2 cellular contexts compared by ENCODE assay signal in the genomic region with DNA sequence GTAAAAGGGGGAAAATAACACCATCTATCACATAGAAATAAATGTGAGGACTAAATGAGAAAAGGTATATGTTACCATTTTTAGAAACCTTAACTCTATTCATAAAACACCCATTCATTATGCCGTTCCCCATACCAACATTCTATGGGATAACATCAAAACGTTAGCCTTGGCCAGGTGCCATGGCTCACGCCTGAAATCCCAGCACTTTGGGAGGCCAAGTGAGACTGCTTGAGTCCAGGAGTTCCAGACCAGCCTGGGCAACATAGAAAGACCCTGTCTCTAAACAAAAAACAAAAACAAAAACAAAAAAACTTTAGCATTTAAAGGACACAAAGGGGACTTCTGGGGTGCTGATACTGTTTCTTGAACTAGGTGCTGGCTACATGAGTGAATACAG.
TF ChIP-seq lines count a peak whose summit lies in the region.

No MANE protein-coding gene starts in this region.

TF ChIP-seq in K562, 482 proteins besides CTCF, POLR2A, EP300 and RAD21:
- TF ChIP-seq STAT5A (IDR thresholded peaks at IDR 0.05; ENCODE audit: borderline replicate concordance, low read length), result no peak
- no peak for TF ChIP-seq ZNF551 (CRISPR knock-in tag; IDR thresholded peaks at IDR 0.05)
- TF ChIP-seq NFIC (IDR thresholded peaks at IDR 0.05), result peak; percentile 80
- TF ChIP-seq PCBP1 (IDR thresholded peaks at IDR 0.05; ENCODE audit: low read depth, low read length, poor library complexity, severe bottlenecking), result no peak
- no peak for TF ChIP-seq TBL1XR1 (IDR thresholded peaks at IDR 0.05; ENCODE audit: low read length in 2 of 2)
- no peak for TF ChIP-seq ESRRB (CRISPR knock-in tag; IDR thresholded peaks at IDR 0.05; ENCODE audit: borderline replicate concordance)
- TF ChIP-seq ZNF384 (IDR thresholded peaks at IDR 0.05; ENCODE audit: low read depth, low read length), result no peak
- no peak for TF ChIP-seq PRMT5 (CRISPR knock-in tag; IDR thresholded peaks at IDR 0.05)

TF ChIP-seq in neural cell, 6 proteins besides CTCF, POLR2A, EP300 and RAD21:
- TF ChIP-seq, protein P1, sequence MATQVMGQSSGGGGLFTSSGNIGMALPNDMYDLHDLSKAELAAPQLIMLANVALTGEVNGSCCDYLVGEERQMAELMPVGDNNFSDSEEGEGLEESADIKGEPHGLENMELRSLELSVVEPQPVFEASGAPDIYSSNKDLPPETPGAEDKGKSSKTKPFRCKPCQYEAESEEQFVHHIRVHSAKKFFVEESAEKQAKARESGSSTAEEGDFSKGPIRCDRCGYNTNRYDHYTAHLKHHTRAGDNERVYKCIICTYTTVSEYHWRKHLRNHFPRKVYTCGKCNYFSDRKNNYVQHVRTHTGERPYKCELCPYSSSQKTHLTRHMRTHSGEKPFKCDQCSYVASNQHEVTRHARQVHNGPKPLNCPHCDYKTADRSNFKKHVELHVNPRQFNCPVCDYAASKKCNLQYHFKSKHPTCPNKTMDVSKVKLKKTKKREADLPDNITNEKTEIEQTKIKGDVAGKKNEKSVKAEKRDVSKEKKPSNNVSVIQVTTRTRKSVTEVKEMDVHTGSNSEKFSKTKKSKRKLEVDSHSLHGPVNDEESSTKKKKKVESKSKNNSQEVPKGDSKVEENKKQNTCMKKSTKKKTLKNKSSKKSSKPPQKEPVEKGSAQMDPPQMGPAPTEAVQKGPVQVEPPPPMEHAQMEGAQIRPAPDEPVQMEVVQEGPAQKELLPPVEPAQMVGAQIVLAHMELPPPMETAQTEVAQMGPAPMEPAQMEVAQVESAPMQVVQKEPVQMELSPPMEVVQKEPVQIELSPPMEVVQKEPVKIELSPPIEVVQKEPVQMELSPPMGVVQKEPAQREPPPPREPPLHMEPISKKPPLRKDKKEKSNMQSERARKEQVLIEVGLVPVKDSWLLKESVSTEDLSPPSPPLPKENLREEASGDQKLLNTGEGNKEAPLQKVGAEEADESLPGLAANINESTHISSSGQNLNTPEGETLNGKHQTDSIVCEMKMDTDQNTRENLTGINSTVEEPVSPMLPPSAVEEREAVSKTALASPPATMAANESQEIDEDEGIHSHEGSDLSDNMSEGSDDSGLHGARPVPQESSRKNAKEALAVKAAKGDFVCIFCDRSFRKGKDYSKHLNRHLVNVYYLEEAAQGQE (IDR thresholded peaks at IDR 0.05; ENCODE audit: borderline replicate concordance), result no peak
- TF ChIP-seq MXI1 (conservative IDR thresholded peaks at IDR 0.05; ENCODE audit: poor library complexity, severe bottlenecking), result no peak
- no peak for TF ChIP-seq SMC3 (conservative IDR thresholded peaks at IDR 0.05; ENCODE audit: poor library complexity)
- TF ChIP-seq POLR2AphosphoS5 (IDR thresholded peaks at IDR 0.05), result no peak
- no peak for TF ChIP-seq TAF1 (IDR thresholded peaks at IDR 0.05; ENCODE audit: low read depth)
- no peak for TF ChIP-seq EZH2 (IDR thresholded peaks at IDR 0.05; ENCODE audit: borderline replicate concordance, insufficient read depth, low read length, poor library complexity, severe bottlenecking)
